Comparison of ENCODE assay signal across 30 cellular contexts in the genomic region with DNA sequence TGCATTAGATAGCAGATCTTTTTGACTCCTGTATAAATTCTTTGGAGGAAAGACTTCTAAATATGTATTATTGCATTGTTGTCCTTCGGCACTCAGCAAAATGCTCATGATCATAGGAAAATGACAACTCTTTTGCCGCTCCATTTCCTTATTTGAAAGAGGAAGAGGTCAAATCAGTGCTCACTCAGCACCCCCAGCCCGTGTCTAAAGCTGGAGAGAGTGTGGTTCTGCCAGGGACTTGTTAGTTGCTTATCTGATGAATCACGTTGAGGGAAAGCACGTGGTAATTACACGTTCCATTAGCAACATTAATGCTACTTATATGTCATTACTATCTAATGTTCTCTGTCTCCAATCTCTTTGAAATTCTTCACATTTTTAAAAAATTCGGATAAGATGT. TPM values are rescaled to one million over a fixed set of nuclear protein-coding genes. Genes with fewer than 3 reads are reported as not detected.
DNase-seq lines count a peak whose midpoint lies in the region; ATAC-seq, FAIRE-seq and TF ChIP-seq lines count a peak whose summit lies in the region.
"Had no signal": no experiment of that assay in that cellular context is flagged by ENCODE, and none has a peak within 500 bp of the region (broad histone marks: within the 10 kb centered on the region; RNA-seq: fewer than 3 reads in every experiment).

No MANE protein-coding gene starts in this region.

- H2BK15ac ChIP-seq in mesenchymal stem cell (ENCODE audit: low read depth, poor library complexity, severe bottlenecking), result no peak overlapping the region

- no peaks in the 10 kb centered on the region for H3K9me3 ChIP-seq in right lobe of liver
- no peaks in the 10 kb centered on the region for H3K9me3 ChIP-seq in HepG2 (ENCODE audit: low read length)
- no peaks in the 10 kb centered on the region for H3K9me3 ChIP-seq in mesenchymal stem cell (ENCODE audit: control insufficient read depth, low read length)
- H3K9me3 ChIP-seq in uterus, result no peaks in the 10 kb centered on the region
- H3K9me3 ChIP-seq: esophagus squamous epithelium, sigmoid colon, SJSA1 had no signal

- no peak overlapping the region for H4K91ac ChIP-seq in mesenchymal stem cell (ENCODE audit: low read length)

- no peak overlapping the region for H4K8ac ChIP-seq in mesenchymal stem cell (ENCODE audit: low read length)

- ATAC-seq in right lobe of liver (peak; percentile 33 to 52 (median 41)), HepG2 (no peak)
- ATAC-seq: activated T-cell treated with anti-CD3 and anti-CD28 coated beads, Interleukin-2, amount 50 U/mL, for 72 hours; stimulated activated memory B cell treated with anti-CD40 and anti-IgM and Interleukin-4, amounts not matched to agents 10 μg/mL and 1 μg/mL and 100 μg/mL, for 72 hours; T-cell had no signal

- H3K79me2 ChIP-seq in HepG2 (ENCODE audit: insufficient read depth, low read length), result no peaks in the 10 kb centered on the region

- no peak overlapping the region for H3K4me3 ChIP-seq in right lobe of liver
- H3K4me3 ChIP-seq in HepG2 (replicated peaks in 1 of 3; ENCODE audit: insufficient read depth in 1 of 3, low read depth in 2 of 3, low read length in 3 of 3), result no peak overlapping the region
- H3K4me3 ChIP-seq in mesenchymal stem cell (ENCODE audit: insufficient read depth in 1 of 2, low read depth in 1 of 2, low read length in 2 of 2), result no peak overlapping the region
- no peak overlapping the region for H3K4me3 ChIP-seq in uterus
- H3K4me3 ChIP-seq: cardiac muscle cell, esophagus squamous epithelium, lung, neural progenitor cell, sigmoid colon, SJSA1 had no signal

- H3K9me3 Mint-ChIP-seq in dendritic cell treated with granulocyte-macrophage colony-stimulating factor and Interleukin-4, amounts not matched to agents 40 ng/mL and 50 ng/mL, for 4 days, result no peaks in the 10 kb centered on the region
- no peaks in the 10 kb centered on the region for H3K9me3 Mint-ChIP-seq in activated naive CD4-positive, alpha-beta T cell treated with anti-CD3 and anti-CD28 coated beads for 36 hours
- H3K9me3 Mint-ChIP-seq: activated naive CD4-positive, alpha-beta T cell treated with anti-CD3 and anti-CD28 coated beads, Interleukin-2, amount 10 ng/mL, durations not matched to agents 7 days and 5 days; activated T-cell treated with anti-CD3 and anti-CD28 coated beads, Interleukin-2, amount 50 U/mL, for 72 hours; CD4-positive, alpha-beta T cell; T-cell had no signal

- H2BK120ac ChIP-seq in mesenchymal stem cell (ENCODE audit: low read depth, low read length), result no peak overlapping the region

- in situ Hi-C loops in HepG2 (cut with HindIII; ENCODE audit: extremely low pct_ligation_motif_present, low pct_unique_long_range_greater_than_20kb), result no loop called here

- H3K27ac ChIP-seq in right lobe of liver (no peak overlapping the region), HepG2 (ENCODE audit: extremely low read length, insufficient read depth, low read length) (no peak overlapping the region), mesenchymal stem cell (ENCODE audit: low read length, poor library complexity, severe bottlenecking) (no peak overlapping the region), uterus (no peak overlapping the region), caudate nucleus (ENCODE audit: low read depth, low read length) (no peak overlapping the region)
- H3K27ac ChIP-seq: cardiac muscle cell, esophagus squamous epithelium, HL-60, neural progenitor cell, sigmoid colon, SJSA1 had no signal

- FAIRE-seq in HepG2 (lab: Jason Lieb, UNC), result no peak

- CTCF ChIA-PET in HepG2 (lab: Yijun Ruan, JAX; ENCODE audit: low intra/inter-chr PET ratio, low total read pairs), result no interaction called here
- CTCF ChIA-PET in activated naive CD4-positive, alpha-beta T cell treated with anti-CD3 and anti-CD28 coated beads for 36 hours (lab: Charles Lee), result no interaction called here

- H2AK5ac ChIP-seq in mesenchymal stem cell (ENCODE audit: low read length, severe bottlenecking), result no peak overlapping the region

- H3K27me3 Mint-ChIP-seq in dendritic cell treated with granulocyte-macrophage colony-stimulating factor and Interleukin-4, amounts not matched to agents 40 ng/mL and 50 ng/mL, for 4 days, result no peaks in the 10 kb centered on the region
- no peaks in the 10 kb centered on the region for H3K27me3 Mint-ChIP-seq in activated naive CD4-positive, alpha-beta T cell treated with anti-CD3 and anti-CD28 coated beads for 36 hours (ENCODE audit: low read depth)
- H3K27me3 Mint-ChIP-seq: activated naive CD4-positive, alpha-beta T cell treated with anti-CD3 and anti-CD28 coated beads, Interleukin-2, amount 10 ng/mL, durations not matched to agents 7 days and 5 days; CD4-positive, alpha-beta T cell; stimulated activated memory B cell treated with anti-CD40 and anti-IgM and Interleukin-4, amounts not matched to agents 10 μg/mL and 1 μg/mL and 100 μg/mL, for 72 hours; T-cell had no signal

- H3K4me1 ChIP-seq in right lobe of liver (peaks cover 0 to 6% (median 0%) of the 10 kb centered on the region in 4 donors), HepG2 (ENCODE audit: insufficient read depth, low read length) (no peaks in the 10 kb centered on the region), mesenchymal stem cell (ENCODE audit: control insufficient read depth, insufficient read depth, low read depth, low read length) (no peaks in the 10 kb centered on the region), uterus (no peaks in the 10 kb centered on the region)
- H3K4me1 ChIP-seq: esophagus squamous epithelium, neural progenitor cell, sigmoid colon had no signal

- no peak for TF ChIP-seq EP300 in HepG2 (IDR thresholded peaks at IDR 0.05; ENCODE audit: low read depth in 2 of 2, low read length in 2 of 2)
- TF ChIP-seq EP300 in HepG2 (CRISPR knock-in tag; IDR thresholded peaks at IDR 0.05; ENCODE audit: borderline replicate concordance), result no peak

- H2BK12ac ChIP-seq in mesenchymal stem cell (ENCODE audit: low read length in 2 of 2), result no peak overlapping the region

- peaks cover 20% of the 10 kb centered on the region for H3K4me1 Mint-ChIP-seq in dendritic cell treated with granulocyte-macrophage colony-stimulating factor and Interleukin-4, amounts not matched to agents 40 ng/mL and 50 ng/mL, for 4 days (ENCODE audit: low read depth)
- no peaks in the 10 kb centered on the region for H3K4me1 Mint-ChIP-seq in activated naive CD4-positive, alpha-beta T cell treated with anti-CD3 and anti-CD28 coated beads for 36 hours (ENCODE audit: low read depth)
- H3K4me1 Mint-ChIP-seq: activated naive CD4-positive, alpha-beta T cell treated with anti-CD3 and anti-CD28 coated beads, Interleukin-2, amount 10 ng/mL, durations not matched to agents 7 days and 5 days; neural progenitor cell; stimulated activated memory B cell treated with anti-CD40 and anti-IgM and Interleukin-4, amounts not matched to agents 10 μg/mL and 1 μg/mL and 100 μg/mL, for 72 hours; T-cell had no signal

- H2AFZ ChIP-seq in HepG2 (ENCODE audit: low read length) (no peak overlapping the region), mesenchymal stem cell (ENCODE audit: low read depth, low read length) (no peak overlapping the region)
- H2AFZ ChIP-seq: neural progenitor cell had no signal

- no peak overlapping the region for H3K18ac ChIP-seq in mesenchymal stem cell (ENCODE audit: low read depth in 1 of 2, low read length in 2 of 2)

- 30% methylated on average over 7 of the region's 7 CpGs for WGBS in right lobe of liver (ENCODE audit: insufficient coverage, low coverage, low lambda C conversion rate, missing lambda C conversion rate)
- WGBS in HepG2 (ENCODE audit: low lambda C conversion rate), result 12% methylated on average over 7 of the region's 7 CpGs
- WGBS in mesenchymal stem cell, result 66% methylated on average over 6 of the region's 7 CpGs

- peak overlapping the region; percentile 73 for H3K27ac Mint-ChIP-seq in dendritic cell treated with granulocyte-macrophage colony-stimulating factor and Interleukin-4, amounts not matched to agents 40 ng/mL and 50 ng/mL, for 4 days
- no peak overlapping the region for H3K27ac Mint-ChIP-seq in activated naive CD4-positive, alpha-beta T cell treated with anti-CD3 and anti-CD28 coated beads for 36 hours
- H3K27ac Mint-ChIP-seq: activated naive CD4-positive, alpha-beta T cell treated with anti-CD3 and anti-CD28 coated beads, Interleukin-2, amount 10 ng/mL, durations not matched to agents 7 days and 5 days; activated T-cell treated with anti-CD3 and anti-CD28 coated beads, Interleukin-2, amount 50 U/mL, for 72 hours; CD4-positive, alpha-beta T cell; neural progenitor cell; stimulated activated memory B cell treated with anti-CD40 and anti-IgM and Interleukin-4, amounts not matched to agents 10 μg/mL and 1 μg/mL and 100 μg/mL, for 72 hours; T-cell had no signal

- H3K79me1 ChIP-seq in mesenchymal stem cell (replicated peaks; ENCODE audit: low read length, poor library complexity, severe bottlenecking), result no peaks in the 10 kb centered on the region

- intact Hi-C loops in right lobe of liver (cut with DNase I), result no loop called here
- intact Hi-C loops in HepG2 (cut with micrococcal nuclease; ENCODE audit: unreplicated experiment), result no loop called here
- intact Hi-C loops in dendritic cell treated with granulocyte-macrophage colony-stimulating factor and Interleukin-4, amounts not matched to agents 40 ng/mL and 50 ng/mL, for 4 days (cut with micrococcal nuclease), result no loop called here
- intact Hi-C loops in activated naive CD4-positive, alpha-beta T cell treated with anti-CD3 and anti-CD28 coated beads for 36 hours (cut with micrococcal nuclease), result no loop called here
- intact Hi-C loops in uterus (cut with DNase I; ENCODE audit: low total_unique reads), result no loop called here

- no peak for TF ChIP-seq CTCF in right lobe of liver (IDR thresholded peaks at IDR 0.05)
- no peak for TF ChIP-seq CTCF in HepG2 (CRISPR knock-in tag; IDR thresholded peaks at IDR 0.05)
- TF ChIP-seq CTCF in uterus (IDR thresholded peaks at IDR 0.05), result no peak

- H3K4me3 Mint-ChIP-seq in dendritic cell treated with granulocyte-macrophage colony-stimulating factor and Interleukin-4, amounts not matched to agents 40 ng/mL and 50 ng/mL, for 4 days, result no peak overlapping the region
- H3K4me3 Mint-ChIP-seq in activated naive CD4-positive, alpha-beta T cell treated with anti-CD3 and anti-CD28 coated beads for 36 hours, result no peak overlapping the region
- H3K4me3 Mint-ChIP-seq: activated naive CD4-positive, alpha-beta T cell treated with anti-CD3 and anti-CD28 coated beads, Interleukin-2, amount 10 ng/mL, durations not matched to agents 7 days and 5 days; activated T-cell treated with anti-CD3 and anti-CD28 coated beads, Interleukin-2, amount 50 U/mL, for 72 hours; CD4-positive, alpha-beta T cell; neural progenitor cell; stimulated activated memory B cell treated with anti-CD40 and anti-IgM and Interleukin-4, amounts not matched to agents 10 μg/mL and 1 μg/mL and 100 μg/mL, for 72 hours; T-cell had no signal

- DNase-seq in right lobe of liver (no peak), HepG2 (ENCODE audit: low spot score) (no peak), mesenchymal stem cell (peak; percentile 3), uterus (no peak), caudate nucleus (lab: John Stamatoyannopoulos, UW) (no peak)
- DNase-seq in activated naive CD4-positive, alpha-beta T cell treated with anti-CD3 and anti-CD28 coated beads for 36 hours, result no peak
- DNase-seq in stimulated activated naive CD4-positive, alpha-beta T cell treated with Interleukin-2 at 50 U/mL for 16 hours (lab: John Stamatoyannopoulos, UW), result no peak
- DNase-seq: activated CD4-positive, alpha-beta T cell treated with anti-CD3 and anti-CD28 coated beads, Interleukin-2, amount 50 U/mL, for 4 hours; activated CD4-positive, CD25-positive, alpha-beta regulatory T cell; activated naive CD4-positive, alpha-beta T cell treated with anti-CD3 and anti-CD28 coated beads, Interleukin-2, amount 10 ng/mL, durations not matched to agents 7 days and 5 days; activated T-cell treated with anti-CD3 and anti-CD28 coated beads, Interleukin-2, amount 50 U/mL, for 72 hours; CD4-positive, alpha-beta T cell; esophagus squamous epithelium; GOT3; Kasumi-1; NCI-H1105 treated with DMSO at 0.1 percent for 48 hours; NCI-H2029 treated with DMSO at 0.1 percent for 48 hours; NCI-H748 treated with DMSO at 0.1 percent for 48 hours; posterior cingulate gyrus; sigmoid colon; stimulated activated CD4-positive, alpha-beta T cell treated with anti-CD3 and anti-CD28 coated beads, Interleukin-4, amount 100 ng/mL, for 4 hours had no signal

- TF ChIP-seq POLR2A in right lobe of liver (IDR thresholded peaks at IDR 0.05), result no peak
- no peak for TF ChIP-seq POLR2A in HepG2 (IDR thresholded peaks at IDR 0.05; ENCODE audit: insufficient read depth in 1 of 2, low read depth in 2 of 2, low read length in 2 of 2)
- no peak for TF ChIP-seq POLR2A in uterus (IDR thresholded peaks at IDR 0.05)

- BruUV-seq in HepG2 (replicated peaks; lab: Mats Ljungman, UMichigan), result no TSS peak

- no peaks in the 10 kb centered on the region for H4K20me1 ChIP-seq in HepG2 (ENCODE audit: insufficient read depth, low read length)

- POLR2A ChIA-PET in HepG2 (lab: Yijun Ruan, JAX), result no interaction called here

- no peak overlapping the region for H2BK5ac ChIP-seq in mesenchymal stem cell (ENCODE audit: low read depth, low read length, poor library complexity, severe bottlenecking)

- H3K9ac ChIP-seq in HepG2 (ENCODE audit: insufficient read depth, low read depth, low read length) (no peak overlapping the region), mesenchymal stem cell (ENCODE audit: low read length) (no peak overlapping the region)
- H3K9ac ChIP-seq: neural progenitor cell had no signal

- H3K4me2 ChIP-seq in HepG2 (ENCODE audit: low read depth, low read length) (no peak overlapping the region), mesenchymal stem cell (ENCODE audit: low read length, poor library complexity, severe bottlenecking) (no peak overlapping the region)
- H3K4me2 ChIP-seq: neural progenitor cell had no signal

- no peaks in the 10 kb centered on the region for H3K36me3 Mint-ChIP-seq in dendritic cell treated with granulocyte-macrophage colony-stimulating factor and Interleukin-4, amounts not matched to agents 40 ng/mL and 50 ng/mL, for 4 days (ENCODE audit: low read depth)
- H3K36me3 Mint-ChIP-seq in activated naive CD4-positive, alpha-beta T cell treated with anti-CD3 and anti-CD28 coated beads for 36 hours (ENCODE audit: low read depth), result no peaks in the 10 kb centered on the region
- H3K36me3 Mint-ChIP-seq: activated naive CD4-positive, alpha-beta T cell treated with anti-CD3 and anti-CD28 coated beads, Interleukin-2, amount 10 ng/mL, durations not matched to agents 7 days and 5 days; neural progenitor cell; stimulated activated memory B cell treated with anti-CD40 and anti-IgM and Interleukin-4, amounts not matched to agents 10 μg/mL and 1 μg/mL and 100 μg/mL, for 72 hours; T-cell had no signal

- no peak overlapping the region for H3K4ac ChIP-seq in mesenchymal stem cell (ENCODE audit: low read depth in 1 of 2, low read length in 2 of 2)

- H3K27me3 ChIP-seq in right lobe of liver (no peaks in the 10 kb centered on the region), HepG2 (ENCODE audit: control insufficient read depth in 1 of 2, insufficient read depth in 2 of 2, low read length in 2 of 2) (no peaks in the 10 kb centered on the region; a peak in 1 of 5 replicates), mesenchymal stem cell (ENCODE audit: control insufficient read depth in 1 of 2, insufficient read depth in 1 of 2, low read length in 2 of 2) (no peaks in the 10 kb centered on the region), uterus (no peaks in the 10 kb centered on the region)
- H3K27me3 ChIP-seq: cardiac muscle cell, esophagus squamous epithelium, neural progenitor cell, sigmoid colon, SJSA1 had no signal

- TF ChIP-seq RAD21 in HepG2 (CRISPR knock-in tag; IDR thresholded peaks at IDR 0.05), result no peak

- H3K36me3 ChIP-seq in right lobe of liver, result no peaks in the 10 kb centered on the region
- no peaks in the 10 kb centered on the region for H3K36me3 ChIP-seq in HepG2 (replicated peaks in 1 of 2; ENCODE audit: control insufficient read depth in 1 of 2, insufficient read depth in 2 of 2, low read length in 2 of 2)
- H3K36me3 ChIP-seq in mesenchymal stem cell (ENCODE audit: control insufficient read depth in 1 of 2, insufficient read depth in 2 of 2, low read depth in 1 of 2, low read length in 2 of 2), result no peaks in the 10 kb centered on the region
- no peaks in the 10 kb centered on the region for H3K36me3 ChIP-seq in uterus
- H3K36me3 ChIP-seq: cardiac muscle cell, esophagus squamous epithelium, neural progenitor cell, sigmoid colon, SJSA1 had no signal

- no peak overlapping the region for H3K14ac ChIP-seq in mesenchymal stem cell (ENCODE audit: low read length in 2 of 2)

- H3K23ac ChIP-seq in mesenchymal stem cell (ENCODE audit: low read length in 2 of 2), result no peak overlapping the region

RNA-seq across cellular contexts. Expression of gene MBP, which starts 46.0 kb away (rescaled TPM):
- total RNA-seq in right lobe of liver (10 to 100 TPM; 24.0 to 40.8 (median 27.6) TPM), HepG2 (2016; rRNA removed; fragmentation: Illumina TruSeq; extraction: Trizol) (5.0 TPM in 2 replicates), uterus (10 to 100 TPM; 12.1 to 52.2 (median 19.8) TPM)
- total RNA-seq in HepG2 (2016; cell fraction: cytosol; rRNA removed; fragmentation: Illumina TruSeq; extraction: Trizol; ENCODE audit: low read depth), result 1.4 and 1.7 TPM in 2 replicates
- total RNA-seq in HepG2 (2016; cell fraction: insoluble cytoplasmic fraction; rRNA removed; fragmentation: Illumina TruSeq; extraction: Trizol), result 4.7 TPM in 2 replicates
- 1.8 and 2.3 TPM in 2 replicates for total RNA-seq in HepG2 (2016; cell fraction: membrane; rRNA removed; fragmentation: Illumina TruSeq; extraction: Trizol)
- 5.1 and 6.2 TPM in 2 replicates for total RNA-seq in HepG2 (2016; cell fraction: nucleus; rRNA removed; fragmentation: Illumina TruSeq; extraction: Trizol)
- polyA plus RNA-seq in HepG2 (2011; rRNA removed), result 8.5 and 10.9 TPM in 2 replicates
- polyA plus RNA-seq in HepG2 (2011; cell fraction: cytosol; rRNA removed), result 5.1 and 8.0 TPM in 2 replicates
- polyA plus RNA-seq in HepG2 (2011; cell fraction: nucleus; rRNA removed), result 14.4 and 16.4 TPM in 2 replicates
- 10.8 and 11.5 TPM in 2 replicates for polyA plus RNA-seq in HepG2 (2012)
- 0.49 and 0.51 TPM in 2 replicates for polyA plus RNA-seq in HepG2 (2016; cell fraction: cytosol; fragmentation: Illumina TruSeq; extraction: Trizol; ENCODE audit: low read depth)
- polyA plus RNA-seq in HepG2 (2016; cell fraction: insoluble cytoplasmic fraction; fragmentation: Illumina TruSeq; extraction: Trizol; ENCODE audit: low read depth), result 4.2 and 4.7 TPM in 2 replicates
- 1.0 and 1.1 TPM in 2 replicates for polyA plus RNA-seq in HepG2 (2016; cell fraction: membrane; fragmentation: Illumina TruSeq; extraction: Trizol; ENCODE audit: low read depth)
- 4.4 and 5.6 TPM in 2 replicates for polyA plus RNA-seq in HepG2 (2016; cell fraction: nucleus; fragmentation: Illumina TruSeq; extraction: Trizol; ENCODE audit: insufficient read depth, low read depth)
- 10.6 and 20.4 TPM in 2 replicates for polyA minus RNA-seq in HepG2 (2011; rRNA and poly(A)+ RNA removed; ENCODE audit: low replicate concordance)
- polyA minus RNA-seq in HepG2 (2011; cell fraction: cytosol; rRNA and poly(A)+ RNA removed), result 7.3 and 8.8 TPM in 2 replicates
- 19.0 and 19.6 TPM in 2 replicates for polyA minus RNA-seq in HepG2 (2011; cell fraction: nucleus; rRNA and poly(A)+ RNA removed)
- 7.6 TPM for polyA plus RNA-seq in mesenchymal stem cell (2013, experiment 1 of 2)
- polyA plus RNA-seq in mesenchymal stem cell (2013, experiment 2 of 2), result 8.8 TPM
- 10 to 100 TPM; 35.9 to 36.6 TPM for total RNA-seq in activated naive CD4-positive, alpha-beta T cell treated with anti-CD3 and anti-CD28 coated beads for 36 hours
- total RNA-seq: A172, SJSA1 had no signal
